In the genomic region with DNA sequence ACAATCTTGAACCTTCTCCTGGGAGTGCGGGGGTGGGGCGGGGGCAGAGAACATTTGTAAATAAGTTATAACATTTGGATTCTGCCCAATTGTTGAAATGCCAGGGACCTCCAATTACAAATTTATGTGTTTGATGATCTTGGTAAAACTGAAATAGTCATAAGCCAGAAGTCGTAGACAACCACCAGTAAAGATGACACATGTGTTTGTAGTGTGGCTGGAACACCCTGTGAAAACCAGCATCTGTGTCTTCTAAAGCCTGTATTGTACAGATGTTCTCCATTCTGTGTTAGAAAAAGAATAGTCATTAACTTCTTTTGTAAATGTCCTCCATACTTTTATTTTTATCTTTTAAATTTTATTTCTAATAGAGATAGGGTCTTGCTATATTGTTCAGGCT, we compare ENCODE assay signal across 25 cellular contexts.
DNase-seq lines count a peak whose midpoint lies in the region; ATAC-seq and TF ChIP-seq lines count a peak whose summit lies in the region.
"Had no signal": no experiment of that assay in that cellular context is flagged by ENCODE, and none has a peak within 500 bp of the region (broad histone marks: within the 10 kb centered on the region; RNA-seq: fewer than 3 reads in every experiment).

No MANE protein-coding gene starts in this region.

- H3K79me2 ChIP-seq in trophoblast cell (ENCODE audit: control insufficient read depth, insufficient read depth, low read length, poor library complexity): no peaks in the 10 kb centered on the region
- peaks cover 83% of the 10 kb centered on the region for H3K79me2 ChIP-seq in osteoblast (ENCODE audit: insufficient read depth, low read length)

- no peak overlapping the region for H3K14ac ChIP-seq in trophoblast cell (ENCODE audit: low read length)

- H2BK120ac ChIP-seq in trophoblast cell (ENCODE audit: insufficient read depth, low read length, poor library complexity): no peak overlapping the region

- H3K9me3 ChIP-seq in KOPT-K1 (ENCODE audit: insufficient read depth, low read length, poor library complexity, severe bottlenecking): peaks cover 27% of the 10 kb centered on the region
- H3K9me3 ChIP-seq in trophoblast cell (ENCODE audit: insufficient read depth, low read depth, low read length): peaks cover 4% of the 10 kb centered on the region
- H3K9me3 ChIP-seq in osteoblast (ENCODE audit: low read depth, low read length): peaks cover 2% of the 10 kb centered on the region
- peaks cover 0 to 6% (median 0%) of the 10 kb centered on the region in 4 donors for H3K9me3 ChIP-seq in Peyer's patch

- DNase-seq in AG10803 (ENCODE audit: low read depth) (peak; percentile 15), fibroblast of mammary gland (ENCODE audit: low read depth) (peak; percentile 59), trophoblast cell (no peak), osteoblast (ENCODE audit: insufficient read length, low spot score, missing footprints) (no peak), head of caudate nucleus (no peak), Peyer's patch (no peak)
- DNase-seq: 8988T; CD4-positive, alpha-beta memory T cell; DMS53; H9; Kasumi-1; NCI-H1092 treated with DMSO at 0.1 percent for 48 hours; NCI-H146; NCI-H2029 treated with DMSO at 0.1 percent for 48 hours; NCI-H2171 treated with DMSO at 0.1 percent for 48 hours; NCI-H446; NCI-H69; NK-92 treated with Interleukin-12 subunit alpha and Interleukin-12 subunit beta, amount 100 ng/mL, for 24 hours; OCI-M1; RPMI8226; SHP77 treated with DMSO at 0.1 percent for 48 hours; SK-N-SH had no signal

- H3K27me3 ChIP-seq in trophoblast cell (ENCODE audit: insufficient read depth, low read length) (no peaks in the 10 kb centered on the region), osteoblast (ENCODE audit: insufficient read depth, low read length) (no peaks in the 10 kb centered on the region), Peyer's patch (no peaks in the 10 kb centered on the region)
- H3K27me3 ChIP-seq: BLaER1 had no signal

- intact Hi-C loops in head of caudate nucleus (cut with DNase I): no loop called here

- no peak overlapping the region for H3K4me2 ChIP-seq in trophoblast cell (ENCODE audit: low read length)
- no peak overlapping the region for H3K4me2 ChIP-seq in osteoblast (ENCODE audit: insufficient read depth, low read length)
- H3K4me2 ChIP-seq: BLaER1, SK-N-SH had no signal

- H2AFZ ChIP-seq in trophoblast cell (ENCODE audit: insufficient read depth, low read length, poor library complexity): no peak overlapping the region
- no peak overlapping the region for H2AFZ ChIP-seq in osteoblast (ENCODE audit: low read length)

- H4K8ac ChIP-seq in trophoblast cell (ENCODE audit: low read depth, low read length): no peak overlapping the region

- no peak overlapping the region for H3K9ac ChIP-seq in trophoblast cell (ENCODE audit: low read length)
- H3K9ac ChIP-seq: BLaER1, SK-N-SH had no signal

- H4K12ac ChIP-seq in trophoblast cell (ENCODE audit: low read depth, low read length): no peak overlapping the region

- no CpG with 5 or more reads among the region's 3 CpGs for WGBS in trophoblast cell (ENCODE audit: extremely low coverage, insufficient coverage, insufficient read length)

- H2BK12ac ChIP-seq in trophoblast cell (ENCODE audit: low read length): no peak overlapping the region

- peak overlapping the region; percentile 27 for H3K4ac ChIP-seq in trophoblast cell (ENCODE audit: low read depth, low read length)

- H2BK5ac ChIP-seq in trophoblast cell (ENCODE audit: low read depth, low read length, poor library complexity): no peak overlapping the region

- no peak overlapping the region for H3K4me3 ChIP-seq in AG10803 (ENCODE audit: low read length)
- H3K4me3 ChIP-seq in fibroblast of mammary gland (ENCODE audit: control insufficient read depth, low read depth, low read length): no peak overlapping the region
- H3K4me3 ChIP-seq in trophoblast cell (ENCODE audit: low read depth, low read length): no peak overlapping the region
- H3K4me3 ChIP-seq in osteoblast (ENCODE audit: insufficient read depth, low read length): no peak overlapping the region
- no peak overlapping the region for H3K4me3 ChIP-seq in Peyer's patch
- H3K4me3 ChIP-seq: BLaER1 had no signal

- TF ChIP-seq CTCF in AG10803 (conservative IDR thresholded peaks at IDR 0.05; ENCODE audit: low read length): no peak
- no peak for TF ChIP-seq CTCF in fibroblast of mammary gland (conservative IDR thresholded peaks at IDR 0.05; ENCODE audit: control insufficient read depth, insufficient read depth, low read depth, low read length)
- TF ChIP-seq CTCF in osteoblast (IDR thresholded peaks at IDR 0.05; ENCODE audit: extremely low read depth, low read depth, low read length): no peak
- TF ChIP-seq CTCF in Peyer's patch (IDR thresholded peaks at IDR 0.05): no peak

- peaks cover 34% of the 10 kb centered on the region for H4K20me1 ChIP-seq in osteoblast (ENCODE audit: insufficient read depth, low read length)

- no peak overlapping the region for H3K18ac ChIP-seq in trophoblast cell (ENCODE audit: low read length)

- no peak overlapping the region for H2AK5ac ChIP-seq in trophoblast cell (ENCODE audit: low read length)

- no peaks in the 10 kb centered on the region for H3K79me1 ChIP-seq in trophoblast cell (ENCODE audit: low read length)

- no peak for ATAC-seq in GM21515 (IDR thresholded peaks at IDR 0.05; ENCODE audit: unreplicated experiment)

- no peak for TF ChIP-seq POLR2A in Peyer's patch (IDR thresholded peaks at IDR 0.05)

- H3K27ac ChIP-seq in KOPT-K1 (ENCODE audit: low read depth, low read length, poor library complexity, severe bottlenecking): peak overlapping the region; percentile 18
- no peak overlapping the region for H3K27ac ChIP-seq in trophoblast cell (ENCODE audit: low read depth, low read length)
- H3K27ac ChIP-seq in osteoblast (ENCODE audit: low read depth, low read length): no peak overlapping the region
- H3K27ac ChIP-seq in Peyer's patch: no peak overlapping the region
- H3K27ac ChIP-seq: BLaER1 had no signal

- no peak overlapping the region for H4K91ac ChIP-seq in trophoblast cell (ENCODE audit: low read depth, low read length)

- H3K4me1 ChIP-seq in trophoblast cell (ENCODE audit: control insufficient read depth in 1 of 2, insufficient read depth in 2 of 2, low read length in 2 of 2): no peaks in the 10 kb centered on the region
- no peaks in the 10 kb centered on the region for H3K4me1 ChIP-seq in osteoblast (ENCODE audit: insufficient read depth, low read length)
- H3K4me1 ChIP-seq in Peyer's patch: peaks cover 0 to 4% (median 0%) of the 10 kb centered on the region in 4 donors

- no peak overlapping the region for H3K23ac ChIP-seq in trophoblast cell (ENCODE audit: low read length)

- H3K36me3 ChIP-seq in KOPT-K1 (ENCODE audit: insufficient read depth, low read length): peaks cover 18% of the 10 kb centered on the region
- peaks cover 4 to 5% of the 10 kb centered on the region in 2 experiments for H3K36me3 ChIP-seq in trophoblast cell (ENCODE audit: control insufficient read depth in 1 of 2, insufficient read depth in 2 of 2, low read length in 2 of 2)
- no peaks in the 10 kb centered on the region for H3K36me3 ChIP-seq in osteoblast (ENCODE audit: insufficient read depth, low read length)
- peaks cover 0 to 8% (median 0%) of the 10 kb centered on the region in 3 donors for H3K36me3 ChIP-seq in Peyer's patch

Comparison
In these comparisons a context has a peak if more than half of its experiments do, and no peak if none do; other contexts are left out.
1. DNase-seq: peak in AG10803 (single experiment) and fibroblast of mammary gland (single experiment); none in trophoblast cell (0 of 2), osteoblast (single experiment), head of caudate nucleus (0 of 42) and Peyer's patch (0 of 3).